Comparison of ENCODE assay signal across 8 cellular contexts in the genomic region with DNA sequence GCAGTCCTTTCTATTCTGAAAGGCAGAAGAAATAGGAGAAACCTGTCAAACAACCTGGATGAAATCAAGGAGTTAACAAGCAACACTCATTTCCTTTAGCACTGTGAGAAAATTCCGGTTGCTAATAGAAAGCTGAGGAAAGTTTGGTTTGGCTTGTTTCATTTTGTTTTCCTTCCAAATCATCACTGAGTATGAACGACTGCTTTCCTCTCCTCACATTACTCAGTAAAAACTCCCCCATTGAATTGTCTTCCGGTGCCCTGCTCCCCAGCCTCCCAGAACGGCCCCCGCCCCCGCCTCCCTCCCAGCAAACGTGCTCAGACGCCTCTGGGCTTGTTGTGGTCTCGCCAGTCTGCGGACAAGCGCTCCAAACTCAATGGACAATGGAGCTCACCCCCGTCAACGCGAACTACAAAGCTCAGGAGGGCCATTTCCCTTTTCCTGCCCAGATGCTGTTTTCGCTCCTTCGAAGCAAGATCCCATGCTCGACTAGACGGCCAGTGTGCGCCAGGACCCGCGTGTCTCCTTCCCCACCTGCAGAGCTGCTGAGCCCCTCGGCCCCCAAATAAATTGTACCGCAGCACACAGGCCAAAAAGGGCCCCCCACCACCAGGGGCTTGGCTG. TPM values are rescaled to one million over a fixed set of nuclear protein-coding genes. Genes with fewer than 3 reads are reported as not detected.
DNase-seq lines count a peak whose midpoint lies in the region; ATAC-seq and TF ChIP-seq lines count a peak whose summit lies in the region.

No MANE protein-coding gene starts in this region.

- peaks cover 45% of the 10 kb centered on the region for H3K79me2 ChIP-seq in smooth muscle cell (ENCODE audit: low read depth)

- H3K36me3 ChIP-seq in smooth muscle cell (ENCODE audit: low read depth): no peaks in the 10 kb centered on the region

- in situ Hi-C loops in GM13976 (cut with MboI; ENCODE audit: low sequenced_read_pairs, unreplicated experiment): no loop called here

- H3K27me3 ChIP-seq in smooth muscle cell (ENCODE audit: low read depth): no peaks in the 10 kb centered on the region

- 2% methylated on average over 23 of the region's 23 CpGs for WGBS in smooth muscle cell (ENCODE audit: low lambda C conversion rate)

- ATAC-seq in HG02642 (IDR thresholded peaks at IDR 0.05; ENCODE audit: poor library complexity, unreplicated experiment): peak; percentile 41

- DNase-seq in GM13976 (ENCODE audit: low spot score) (peak; percentile 79), NCI-H187 treated with DMSO at 0.1 percent for 48 hours (lab: John Stamatoyannopoulos, UW) (peak; percentile 30), cardiac fibroblast (ENCODE audit: low read depth in 2 of 2) (peak; percentile 80 to 86), iPS-NIHi7 (ENCODE audit: extremely low spot score) (peak; percentile 62), smooth muscle cell (lab: John Stamatoyannopoulos, UW; ENCODE audit: unreplicated experiment) (peak; percentile 38), NCI-H1694 (lab: John Stamatoyannopoulos, UW) (no peak)

- peak overlapping the region; percentile 89 for H3K4me2 ChIP-seq in smooth muscle cell

- H3F3A ChIP-seq in smooth muscle cell (ENCODE audit: low read depth): no peaks in the 10 kb centered on the region

- H3K4me1 ChIP-seq in smooth muscle cell (ENCODE audit: low read depth): peaks cover 8% of the 10 kb centered on the region

- H3K9ac ChIP-seq in smooth muscle cell (ENCODE audit: low read depth): peak overlapping the region; percentile 38

- TF ChIP-seq CTCF in GM13976 (IDR thresholded peaks at IDR 0.05; ENCODE audit: borderline replicate concordance, control extremely low read depth, extremely low read depth, insufficient read depth, missing control alignments) (no peak), WI38 (IDR thresholded peaks at IDR 0.05; ENCODE audit: low read depth, low read length) (no peak), cardiac fibroblast (IDR thresholded peaks at IDR 0.05; ENCODE audit: low read depth, low read length) (no peak), smooth muscle cell (IDR thresholded peaks at IDR 0.05; ENCODE audit: borderline replicate concordance, insufficient read depth, poor library complexity, severe bottlenecking) (no peak)

- H3K9me3 ChIP-seq in smooth muscle cell (replicated peaks; ENCODE audit: low read depth): no peaks in the 10 kb centered on the region

- H2AFZ ChIP-seq in smooth muscle cell (ENCODE audit: low read depth): peak overlapping the region; percentile 80

- H4K20me1 ChIP-seq in smooth muscle cell (ENCODE audit: low read depth): peaks cover 46% of the 10 kb centered on the region

- peak overlapping the region; percentile 51 for H3K27ac ChIP-seq in smooth muscle cell (ENCODE audit: low read depth)

- H3K4me3 ChIP-seq in WI38 (ENCODE audit: low read depth, low read length) (peak overlapping the region; percentile 67), cardiac fibroblast (replicated peaks in 1 of 2; ENCODE audit: low read depth in 2 of 2, low read length in 2 of 2) (peak overlapping the region; percentile 89 to 92), smooth muscle cell (peak overlapping the region; percentile 81)

RNA-seq across cellular contexts. Expression of gene STX6, which starts 0.7 kb away (rescaled TPM):
- 16.9 and 19.2 TPM in 2 replicates for total RNA-seq in smooth muscle cell
- 9.3 and 12.2 TPM in 2 replicates for polyA plus RNA-seq in smooth muscle cell

RNA-seq across cellular contexts. Expression of gene MR1, which starts 11.9 kb away (rescaled TPM):
- total RNA-seq in smooth muscle cell: 1.4 and 2.1 TPM in 2 replicates
- 0.26 and 1.2 TPM in 2 replicates for polyA plus RNA-seq in smooth muscle cell
